In the genomic region with DNA sequence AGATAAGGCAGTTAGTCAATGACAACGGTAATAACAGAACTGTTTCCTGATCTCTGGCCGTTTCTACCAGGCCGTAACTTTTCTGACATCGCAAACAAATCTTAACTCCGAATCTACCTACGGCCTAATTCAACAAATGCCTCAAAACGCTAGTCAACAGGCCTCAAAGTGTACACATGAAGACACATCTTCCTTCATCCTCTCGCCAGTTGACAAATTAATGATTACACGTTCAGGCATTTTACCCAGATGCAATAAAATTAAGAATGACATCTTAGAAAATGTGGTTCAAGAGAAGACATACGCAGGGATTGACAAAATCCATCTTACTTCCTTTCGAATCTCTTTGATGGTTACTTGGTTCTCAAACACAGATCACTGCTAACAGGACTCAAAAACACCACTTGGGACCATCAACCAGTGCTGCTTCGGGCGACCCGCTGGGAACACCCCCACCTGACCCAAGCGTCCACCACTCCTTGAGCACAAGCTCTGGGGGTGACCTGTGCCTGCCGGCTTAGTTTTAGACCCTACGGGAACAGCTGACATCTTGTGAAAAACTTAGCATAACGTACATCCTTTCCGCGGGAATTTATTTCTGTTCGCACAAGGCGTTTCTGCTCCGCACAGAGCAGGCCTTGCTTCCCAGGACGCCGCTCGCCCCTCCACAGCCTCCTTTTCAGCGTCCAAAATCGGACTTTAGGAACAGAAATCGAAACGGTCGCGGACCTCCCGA, we compare ENCODE assay signal across 8 cellular contexts. TPM values are rescaled to one million over a fixed set of nuclear protein-coding genes. Genes with fewer than 3 reads are reported as not detected.
DNase-seq lines count a peak whose midpoint lies in the region; ATAC-seq and TF ChIP-seq lines count a peak whose summit lies in the region.

No MANE protein-coding gene starts in this region.

- BruUV-seq in Caco-2 (replicated peaks; lab: Mats Ljungman, UMichigan) = TSS peak; percentile 30

- H3K9me3 Mint-ChIP-seq in Caco-2 (ENCODE audit: unreplicated experiment) = no peaks in the 10 kb centered on the region
- H3K9me3 Mint-ChIP-seq in neural crest cell = no peaks in the 10 kb centered on the region

- H3K27ac ChIP-seq in foreskin keratinocyte (no peak overlapping the region), upper lobe of right lung (peak overlapping the region; percentile 86)

- peak overlapping the region; percentile 62 for H3K4me3 ChIP-seq in Caco-2 (ENCODE audit: low read depth, low read length)
- H3K4me3 ChIP-seq in upper lobe of right lung = peak overlapping the region; percentile 66

- H3K36me3 Mint-ChIP-seq in Caco-2 (ENCODE audit: insufficient read depth, unreplicated experiment) (peaks cover 21% of the 10 kb centered on the region), neural crest cell (ENCODE audit: low read depth) (no peaks in the 10 kb centered on the region)

- intact Hi-C loops in Caco-2 (cut with micrococcal nuclease; ENCODE audit: unreplicated experiment) = loop anchor here (1.0 to 10.0 kb wide), 5 partner anchors 9 to 510 kb away; a partner anchor contains a TSS
- intact Hi-C loops in upper lobe of right lung (cut with DNase I) = no loop called here

- CTCF ChIA-PET in Caco-2 (lab: Charles Lee) = interaction anchor here (1.1 kb wide), 1 partner anchor 9 kb away, joined by 3 read pairs; no protein-coding TSS in a partner anchor

- H3K4me3 Mint-ChIP-seq in Caco-2 (ENCODE audit: unreplicated experiment) (peak overlapping the region; percentile 94), neural crest cell (peak overlapping the region; percentile 95)

- TF ChIP-seq CTCF in Caco-2 (IDR thresholded peaks at IDR 0.05; ENCODE audit: insufficient read depth in 1 of 2, low read depth in 1 of 2, low read length in 1 of 2, severe bottlenecking in 1 of 2, unreplicated experiment in 1 of 2) (no peak), foreskin keratinocyte (conservative IDR thresholded peaks at IDR 0.05) (no peak), neural crest cell (conservative IDR thresholded peaks at IDR 0.05) (no peak), upper lobe of right lung (IDR thresholded peaks at IDR 0.05) (no peak)

- H3K4me1 Mint-ChIP-seq in Caco-2 (ENCODE audit: low read depth, unreplicated experiment) = peaks cover 15% of the 10 kb centered on the region
- peaks cover 25% of the 10 kb centered on the region for H3K4me1 Mint-ChIP-seq in neural crest cell

- ATAC-seq in GM21786 (IDR thresholded peaks at IDR 0.05; ENCODE audit: unreplicated experiment) = peak; percentile 7
- peak; percentile 5 for ATAC-seq in foreskin keratinocyte
- peak; percentile 12 for ATAC-seq in upper lobe of right lung
- no peak for ATAC-seq in GM19463 (IDR thresholded peaks at IDR 0.05; ENCODE audit: unreplicated experiment)

- H3K27me3 ChIP-seq in Caco-2 (replicated peaks; ENCODE audit: control insufficient read depth, insufficient read depth, low read length) (no peaks in the 10 kb centered on the region), foreskin keratinocyte (peaks cover 25% of the 10 kb centered on the region), upper lobe of right lung (no peaks in the 10 kb centered on the region)

- no peaks in the 10 kb centered on the region for H3K36me3 ChIP-seq in Caco-2 (ENCODE audit: control insufficient read depth, insufficient read depth, low read length)
- H3K36me3 ChIP-seq in upper lobe of right lung = no peaks in the 10 kb centered on the region

- POLR2A ChIA-PET in Caco-2 (lab: Charles Lee) = no interaction called here

- H3K27ac Mint-ChIP-seq in Caco-2 (ENCODE audit: unreplicated experiment) (peak overlapping the region; percentile 91), neural crest cell (ENCODE audit: unreplicated experiment) (peak overlapping the region; percentile 82)

- no peaks in the 10 kb centered on the region for H3K9me3 ChIP-seq in Caco-2
- H3K9me3 ChIP-seq in upper lobe of right lung = no peaks in the 10 kb centered on the region

- no peaks in the 10 kb centered on the region for H3K27me3 Mint-ChIP-seq in Caco-2 (ENCODE audit: insufficient read depth, unreplicated experiment)
- peaks cover 29% of the 10 kb centered on the region for H3K27me3 Mint-ChIP-seq in neural crest cell (ENCODE audit: low read depth)

- DNase-seq in Caco-2 = peak in 1 of 2 experiments; percentile 44
- peak; percentile 38 for DNase-seq in NCI-H69 (lab: John Stamatoyannopoulos, UW)
- DNase-seq in activated effector memory CD4-positive, alpha-beta T cell treated with Interleukin-2 at 50 U/mL for 16 hours = peak; percentile 49
- peak in 1 of 2 donors; percentile 26 for DNase-seq in foreskin keratinocyte
- DNase-seq in neural crest cell (ENCODE audit: low read depth, low spot score) = peak; percentile 37
- peak; percentile 72 for DNase-seq in upper lobe of right lung

- H3K4me1 ChIP-seq in Caco-2 (peaks cover 40% of the 10 kb centered on the region), foreskin keratinocyte (no peaks in the 10 kb centered on the region), upper lobe of right lung (peaks cover 9% of the 10 kb centered on the region)

RNA-seq across cellular contexts. Expression of a gene that starts 1.3 kb away (rescaled TPM):
- total RNA-seq in Caco-2 (2022) (45.3 and 47.4 TPM in 2 replicates), foreskin keratinocyte (8.1 and 8.2 TPM in 2 replicates), neural crest cell (19.8 and 20.6 TPM in 2 replicates), upper lobe of right lung (17.2 TPM)
- 1.6 and 2.1 TPM in 2 replicates for polyA plus RNA-seq in foreskin keratinocyte
